In genomic region chr3:40387001-40387894, GRCh38 we compare ENCODE assay signal across 8 cellular contexts. TPM values are rescaled to one million over a fixed set of nuclear protein-coding genes. Genes with fewer than 3 reads are reported as not detected.
DNase-seq lines count a peak whose midpoint lies in the region; ATAC-seq lines count a peak whose summit lies in the region.

Gene ENTPD3 (plus strand): TSS chr3:40387184. CDS start chr3:40388058, 874 bp downstream.

- no peak within 1 kb of the TSS for H3K27ac Mint-ChIP-seq in immature natural killer cell

- no peaks in the 10 kb centered on the region for H3K9me3 Mint-ChIP-seq in immature natural killer cell

- DNase-seq in DMS79 (lab: John Stamatoyannopoulos, UW): peak; percentile 35
- peak in 4 of 5 donors; percentile 5 to 25 (median 10) for DNase-seq in T-helper 1 cell
- DNase-seq in T47D (ENCODE audit: low read depth in 1 of 2, low spot score in 1 of 2): peak; percentile 56 to 62
- DNase-seq in immature natural killer cell: peak in 1 of 3 donors; percentile 16
- peak; percentile 8 to 32 for DNase-seq in stimulated activated CD4-positive, alpha-beta T cell treated with anti-CD3 and anti-CD28 coated beads, Interleukin-1b, Interleukin-23, amount 100 ng/mL, for 4 hours (ENCODE audit: low read depth in 2 of 2)
- no peak for DNase-seq in Karpas-422

- no peaks in the 10 kb centered on the region for H3K79me2 ChIP-seq in Karpas-422 (ENCODE audit: low read length)

- in situ Hi-C loops in T47D (cut with HindIII; ENCODE audit: low pct_unique_long_range_greater_than_20kb, low sequenced_read_pairs): no loop called here

- no peaks in the 10 kb centered on the region for H3K9me2 ChIP-seq in Karpas-422 (replicated peaks; ENCODE audit: insufficient read depth, low read length)

- no peaks in the 10 kb centered on the region for H4K20me1 ChIP-seq in Karpas-422 (ENCODE audit: insufficient read depth, low read depth, low read length)

- H2AFZ ChIP-seq in Karpas-422 (ENCODE audit: low read length): no peak within 1 kb of the TSS

- peaks cover 8 to 9% (median 8%) of the 10 kb centered on the region in 3 donors for H3K27me3 Mint-ChIP-seq in immature natural killer cell (ENCODE audit: low read depth in 3 of 3)

- H3K4me1 ChIP-seq in Karpas-422 (ENCODE audit: low read length): no peaks in the 10 kb centered on the region

- H3K36me3 ChIP-seq in Karpas-422 (ENCODE audit: insufficient read depth, low read length): no peaks in the 10 kb centered on the region

- peaks cover 0 to 5% (median 3%) of the 10 kb centered on the region in 3 donors for H3K36me3 Mint-ChIP-seq in immature natural killer cell

- H3K4me3 ChIP-seq in Karpas-422 (ENCODE audit: low read length): no peak within 1 kb of the TSS

- no peak for ATAC-seq in HG02623 (IDR thresholded peaks at IDR 0.05; ENCODE audit: unreplicated experiment)
- no peak for ATAC-seq in HG02763 (IDR thresholded peaks at IDR 0.05; ENCODE audit: unreplicated experiment)

- no peaks in the 10 kb centered on the region for H3K9me3 ChIP-seq in Karpas-422 (ENCODE audit: low read length)

- H3K4me3 Mint-ChIP-seq in immature natural killer cell: peak within 1 kb of the TSS; percentile 56 to 79 (median 69)

- peaks cover 6 to 15% of the 10 kb centered on the region in 2 donors for H3K4me1 Mint-ChIP-seq in immature natural killer cell

- H3K9ac ChIP-seq in Karpas-422 (ENCODE audit: low read length): no peak within 1 kb of the TSS

- no peaks in the 10 kb centered on the region for H3K27me3 ChIP-seq in Karpas-422 (ENCODE audit: low read length)

- no peak within 1 kb of the TSS for H3K4me2 ChIP-seq in Karpas-422 (ENCODE audit: low read depth, low read length, poor library complexity, severe bottlenecking)

- H3K27ac ChIP-seq in Karpas-422 (ENCODE audit: low read length): no peak within 1 kb of the TSS

RNA-seq across cellular contexts. Expression of gene ENTPD3, which starts in this region (rescaled TPM):
- not detected for polyA plus RNA-seq in immature natural killer cell
- not detected in 2 replicates for total RNA-seq in Karpas-422 (2014; rRNA removed; shearing (Covaris generic); ENCODE audit: low replicate concordance)
